10 cellular contexts compared by ENCODE assay signal in the genomic region with DNA sequence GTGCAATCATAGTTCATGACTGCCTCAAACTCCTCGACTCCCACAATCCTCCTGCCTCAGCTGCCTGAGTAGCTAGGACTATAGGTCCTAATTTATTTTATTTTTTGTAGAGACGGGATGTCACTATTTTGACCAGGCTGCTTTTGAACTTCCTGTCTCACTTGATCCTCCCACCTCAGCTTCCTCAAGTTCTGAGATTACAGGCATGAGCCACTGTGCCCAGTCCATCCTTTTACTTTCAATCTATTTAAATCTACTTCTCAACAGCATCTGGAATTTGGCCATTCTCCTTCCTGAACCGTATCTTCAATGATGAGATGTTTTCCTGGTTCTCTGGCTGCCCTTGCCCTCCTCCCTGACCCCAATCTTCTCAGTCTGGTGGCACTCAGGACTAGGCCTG. TPM values are rescaled to one million over a fixed set of nuclear protein-coding genes. Genes with fewer than 3 reads are reported as not detected.
A peak's percentile ranks its signal among the peaks of the same experiment; 100 is the strongest.
DNase-seq lines count a peak whose midpoint lies in the region; ATAC-seq, FAIRE-seq and TF ChIP-seq lines count a peak whose summit lies in the region.
"Had no signal": no experiment of that assay in that cellular context is flagged by ENCODE, and none has a peak within 500 bp of the region (broad histone marks: within the 10 kb centered on the region; RNA-seq: fewer than 3 reads in every experiment).

No MANE protein-coding gene starts in this region.

- TF ChIP-seq EP300 in SK-N-SH (IDR thresholded peaks at IDR 0.05; ENCODE audit: borderline replicate concordance in 1 of 2, low read depth in 1 of 2, low read length in 1 of 2): no peak

- peak; percentile 15 for FAIRE-seq in GM18507 (lab: Jason Lieb, UNC)

- H3K9me3 ChIP-seq in BE2C: no peaks in the 10 kb centered on the region
- H3K9me3 ChIP-seq in SK-N-SH: no peaks in the 10 kb centered on the region

- ATAC-seq in activated CD8-positive, alpha-beta T cell treated with anti-CD3 and anti-CD28 coated beads, Interleukin-2, amount 10 ng/mL, durations not matched to agents 7 days and 5 days: no peak
- ATAC-seq in memory B cell (ENCODE audit: low read depth) (no peak), GM18861 (IDR thresholded peaks at IDR 0.05; ENCODE audit: unreplicated experiment) (no peak)

- H3K4me3 ChIP-seq in BE2C (ENCODE audit: low read depth, low read length) (peak overlapping the region; percentile 70), SK-N-SH (ENCODE audit: low read depth in 2 of 2, low read length in 1 of 2) (no peak overlapping the region)
- H3K4me3 ChIP-seq: lung had no signal

- TF ChIP-seq CTCF in BE2C (IDR thresholded peaks at IDR 0.05; ENCODE audit: low read depth, low read length): no peak
- no peak for TF ChIP-seq CTCF in SK-N-SH (IDR thresholded peaks at IDR 0.05)

- peaks cover 7% of the 10 kb centered on the region for H3F3A ChIP-seq in SK-N-SH (replicated peaks; ENCODE audit: insufficient read depth)

- no peaks in the 10 kb centered on the region for H3K27me3 Mint-ChIP-seq in activated CD8-positive, alpha-beta T cell treated with anti-CD3 and anti-CD28 coated beads, Interleukin-2, amount 10 ng/mL, durations not matched to agents 7 days and 5 days (ENCODE audit: low read depth)
- H3K27me3 Mint-ChIP-seq in memory B cell: no peaks in the 10 kb centered on the region

- H3K9me2 ChIP-seq in SK-N-SH: no peaks in the 10 kb centered on the region

- peak overlapping the region; percentile 87 for H3K27ac Mint-ChIP-seq in activated CD8-positive, alpha-beta T cell treated with anti-CD3 and anti-CD28 coated beads, Interleukin-2, amount 10 ng/mL, durations not matched to agents 7 days and 5 days
- peak overlapping the region; percentile 94 for H3K27ac Mint-ChIP-seq in memory B cell

- DNase-seq in BE2C (no peak), GM18507 (ENCODE audit: extremely low spot score, insufficient read length, low read depth) (no peak), memory B cell (ENCODE audit: low spot score in 2 of 2) (no peak), SK-N-SH (no peak), nucleus accumbens (lab: John Stamatoyannopoulos, UW) (no peak)
- DNase-seq in activated CD8-positive, alpha-beta T cell treated with anti-CD3 and anti-CD28 coated beads, Interleukin-2, amount 10 ng/mL, durations not matched to agents 7 days and 5 days: no peak
- DNase-seq in central memory CD4-positive, alpha-beta T cell: no peak

- peaks cover 55% of the 10 kb centered on the region for H3K79me2 ChIP-seq in SK-N-SH (ENCODE audit: insufficient read depth)

- H3K9me3 Mint-ChIP-seq in activated CD8-positive, alpha-beta T cell treated with anti-CD3 and anti-CD28 coated beads, Interleukin-2, amount 10 ng/mL, durations not matched to agents 7 days and 5 days (ENCODE audit: insufficient read depth): no peaks in the 10 kb centered on the region
- H3K9me3 Mint-ChIP-seq in memory B cell: no peaks in the 10 kb centered on the region

- H3K9ac ChIP-seq in SK-N-SH: no peak overlapping the region

- H3K27me3 ChIP-seq in BE2C: no peaks in the 10 kb centered on the region
- no peaks in the 10 kb centered on the region for H3K27me3 ChIP-seq in SK-N-SH (ENCODE audit: insufficient read depth)

- 84% methylated on average over 3 of the region's 3 CpGs for WGBS in SK-N-SH (ENCODE audit: low lambda C conversion rate)

- peaks cover 43% of the 10 kb centered on the region for H3K4me1 Mint-ChIP-seq in activated CD8-positive, alpha-beta T cell treated with anti-CD3 and anti-CD28 coated beads, Interleukin-2, amount 10 ng/mL, durations not matched to agents 7 days and 5 days (ENCODE audit: low read depth)
- H3K4me1 Mint-ChIP-seq in memory B cell: peaks cover 38% of the 10 kb centered on the region

- no peak for TF ChIP-seq RAD21 in SK-N-SH (IDR thresholded peaks at IDR 0.05; ENCODE audit: low read length)

- H3K36me3 ChIP-seq in BE2C (no peaks in the 10 kb centered on the region), SK-N-SH (replicated peaks in 1 of 2; ENCODE audit: control insufficient read depth in 1 of 2, insufficient read depth in 2 of 2, low read length in 1 of 2) (no peaks in the 10 kb centered on the region)

- peak overlapping the region; percentile 83 for H3K4me3 Mint-ChIP-seq in activated CD8-positive, alpha-beta T cell treated with anti-CD3 and anti-CD28 coated beads, Interleukin-2, amount 10 ng/mL, durations not matched to agents 7 days and 5 days
- H3K4me3 Mint-ChIP-seq in memory B cell: peak overlapping the region; percentile 90

- no peak overlapping the region for H3K4me2 ChIP-seq in SK-N-SH

- H3K4me1 ChIP-seq in BE2C (no peaks in the 10 kb centered on the region), SK-N-SH (ENCODE audit: control insufficient read depth in 1 of 2, insufficient read depth in 2 of 2, low read depth in 1 of 2, low read length in 1 of 2) (peaks cover 3 to 18% of the 10 kb centered on the region in 2 experiments; a peak in 3 of 4 replicates)

- POLR2A ChIA-PET in activated CD8-positive, alpha-beta T cell treated with anti-CD3 and anti-CD28 coated beads, Interleukin-2, amount 10 ng/mL, durations not matched to agents 7 days and 5 days (lab: Charles Lee): interaction anchor here (1.0 to 3.0 kb wide), 3 partner anchors 44 to 114 kb away, joined by 3 to 14 read pairs (median 4); partner anchors contain the start of genes TPRN and TUBB4B
- POLR2A ChIA-PET in SK-N-SH (lab: Yijun Ruan, JAX): interaction anchor here (0.7 to 1.4 kb wide), 2 partner anchors 11 to 62 kb away, joined by 3 to 4 read pairs; no protein-coding TSS in a partner anchor

- no peaks in the 10 kb centered on the region for H4K20me1 ChIP-seq in SK-N-SH (ENCODE audit: insufficient read depth)

- no peak overlapping the region for H3K27ac ChIP-seq in SK-N-SH (ENCODE audit: low read depth in 2 of 2, low read length in 1 of 2)
- H3K27ac ChIP-seq: epithelial cell of prostate had no signal

- CTCF ChIA-PET in activated CD8-positive, alpha-beta T cell treated with anti-CD3 and anti-CD28 coated beads, Interleukin-2, amount 10 ng/mL, durations not matched to agents 7 days and 5 days (lab: Charles Lee): interaction anchor here (0.7 to 2.0 kb wide), 7 partner anchors 12 to 110 kb away, joined by 3 to 10 read pairs (median 3); partner anchors contain the start of genes CYSRT1 and MAN1B1
- CTCF ChIA-PET in SK-N-SH (lab: Yijun Ruan, JAX): interaction anchor here (0.7 to 2.7 kb wide), 3 partner anchors 98 to 110 kb away, joined by 3 to 8 read pairs (median 6); no protein-coding TSS in a partner anchor

- H3K36me3 Mint-ChIP-seq in activated CD8-positive, alpha-beta T cell treated with anti-CD3 and anti-CD28 coated beads, Interleukin-2, amount 10 ng/mL, durations not matched to agents 7 days and 5 days (ENCODE audit: low read depth): peaks cover 3% of the 10 kb centered on the region
- no peaks in the 10 kb centered on the region for H3K36me3 Mint-ChIP-seq in memory B cell

- H2AFZ ChIP-seq in SK-N-SH (ENCODE audit: low read depth): no peak overlapping the region

TF ChIP-seq in SK-N-SH, 30 proteins besides CTCF, POLR2A, EP300 and RAD21 (continues in another document):
- TF ChIP-seq IRF3 (IDR thresholded peaks at IDR 0.05; ENCODE audit: low read depth, low read length): no peak
- no peak for TF ChIP-seq MEF2A (IDR thresholded peaks at IDR 0.05; ENCODE audit: borderline replicate concordance, low read depth)
- no peak for TF ChIP-seq POLR2AphosphoS5 (IDR thresholded peaks at IDR 0.05; ENCODE audit: low read depth, low read length)
- TF ChIP-seq MXI1 (IDR thresholded peaks at IDR 0.05; ENCODE audit: low read depth, low read length): no peak

RNA-seq across cellular contexts. Expression of gene GRIN1, which starts 12.2 kb away (rescaled TPM):
- 5.4 TPM for polyA plus RNA-seq in BE2C (2012; ENCODE audit: insufficient read depth, insufficient read length, low read depth)
- total RNA-seq in activated CD8-positive, alpha-beta T cell treated with anti-CD3 and anti-CD28 coated beads, Interleukin-2, amount 10 ng/mL, durations not matched to agents 7 days and 5 days: not detected
- polyA plus RNA-seq in SK-N-SH (2012; rRNA removed): 0.03 TPM in 1 of 2 replicates, not detected in the other
- polyA plus RNA-seq in SK-N-SH (2012; cell fraction: cytosol; rRNA removed): 0.03 and 0.13 TPM in 2 replicates
- polyA plus RNA-seq in SK-N-SH (2012; cell fraction: nucleus; rRNA removed): 0.24 and 0.58 TPM in 2 replicates

RNA-seq across cellular contexts. Expression of gene DPP7, which starts 12.3 kb away (rescaled TPM):
- polyA plus RNA-seq in BE2C (2012; ENCODE audit: insufficient read depth, insufficient read length, low read depth): 408 TPM
- total RNA-seq in activated CD8-positive, alpha-beta T cell treated with anti-CD3 and anti-CD28 coated beads, Interleukin-2, amount 10 ng/mL, durations not matched to agents 7 days and 5 days: 100 to 1,000 TPM; 248 TPM
- polyA plus RNA-seq in SK-N-SH (2012; rRNA removed): 127 and 141 TPM in 2 replicates
- polyA plus RNA-seq in SK-N-SH (2012; cell fraction: cytosol; rRNA removed): 30.2 and 55.0 TPM in 2 replicates
- polyA plus RNA-seq in SK-N-SH (2012; cell fraction: nucleus; rRNA removed): 795 and 924 TPM in 2 replicates

RNA-seq across cellular contexts. Expression of gene MAN1B1, which starts 40.0 kb away (rescaled TPM):
- polyA plus RNA-seq in BE2C (2012; ENCODE audit: insufficient read depth, insufficient read length, low read depth): 168 TPM
- total RNA-seq in activated CD8-positive, alpha-beta T cell treated with anti-CD3 and anti-CD28 coated beads, Interleukin-2, amount 10 ng/mL, durations not matched to agents 7 days and 5 days: 10 to 100 TPM; 42.2 to 49.2 TPM
- 57.8 and 61.9 TPM in 2 replicates for polyA plus RNA-seq in SK-N-SH (2012; rRNA removed)
- polyA plus RNA-seq in SK-N-SH (2012; cell fraction: cytosol; rRNA removed): 27.1 and 44.0 TPM in 2 replicates
- 115 and 121 TPM in 2 replicates for polyA plus RNA-seq in SK-N-SH (2012; cell fraction: nucleus; rRNA removed)

RNA-seq across cellular contexts. Expression of gene LRRC26, which starts 43.1 kb away (rescaled TPM):
- 1.1 TPM for polyA plus RNA-seq in BE2C (2012; ENCODE audit: insufficient read depth, insufficient read length, low read depth)
- total RNA-seq in activated CD8-positive, alpha-beta T cell treated with anti-CD3 and anti-CD28 coated beads, Interleukin-2, amount 10 ng/mL, durations not matched to agents 7 days and 5 days: not detected
- not detected in 2 replicates for polyA plus RNA-seq in SK-N-SH (2012; rRNA removed)
- polyA plus RNA-seq in SK-N-SH (2012; cell fraction: cytosol; rRNA removed): 0.05 TPM in 1 of 2 replicates, not detected in the other
- polyA plus RNA-seq in SK-N-SH (2012; cell fraction: nucleus; rRNA removed): not detected in 2 replicates

RNA-seq across cellular contexts. Expression of gene TMEM210, which starts 45.1 kb away (rescaled TPM):
- polyA plus RNA-seq in BE2C (2012; ENCODE audit: insufficient read depth, insufficient read length, low read depth): 1.7 TPM
- total RNA-seq in activated CD8-positive, alpha-beta T cell treated with anti-CD3 and anti-CD28 coated beads, Interleukin-2, amount 10 ng/mL, durations not matched to agents 7 days and 5 days: under 1 TPM; 0.29 to 0.32 TPM
- not detected in 2 replicates for polyA plus RNA-seq in SK-N-SH (2012; rRNA removed)
- not detected in 2 replicates for polyA plus RNA-seq in SK-N-SH (2012; cell fraction: cytosol; rRNA removed)
- polyA plus RNA-seq in SK-N-SH (2012; cell fraction: nucleus; rRNA removed): not detected in 2 replicates
- total RNA-seq: lung had no signal
- polyA plus RNA-seq: lung had no signal
